ENCODE assay signal across 8 cellular contexts in genomic region chr1:26890467-26890796, GRCh38. TPM values are rescaled to one million over a fixed set of nuclear protein-coding genes. Genes with fewer than 3 reads are reported as not detected.
DNase-seq lines count a peak whose midpoint lies in the region; ATAC-seq and TF ChIP-seq lines count a peak whose summit lies in the region.

No MANE protein-coding gene starts in this region.

- peak overlapping the region; percentile 90 for H3K4me3 ChIP-seq in WI38 (ENCODE audit: low read depth, low read length)
- H3K4me3 ChIP-seq in heart right ventricle = peak overlapping the region; percentile 59 to 99 (median 93)
- H3K4me3 ChIP-seq in skeletal muscle tissue (ENCODE audit: low read length in 3 of 3) = peak overlapping the region; percentile 85 to 96 (median 91)

- H3K27ac ChIP-seq in heart right ventricle (peak overlapping the region; percentile 82 to 98 (median 92)), skeletal muscle tissue (ENCODE audit: low read depth, low read length) (peak overlapping the region; percentile 89)

- H3K9ac ChIP-seq in skeletal muscle tissue (ENCODE audit: low read depth in 1 of 3, low read length in 3 of 3) = peak overlapping the region; percentile 95 to 98 (median 97)

- TF ChIP-seq CTCF in WI38 (IDR thresholded peaks at IDR 0.05; ENCODE audit: low read depth, low read length) (no peak), heart right ventricle (IDR thresholded peaks at IDR 0.05) (no peak)

- peaks cover 4 to 41% (median 30%) of the 10 kb centered on the region in 9 donors for H3K4me1 ChIP-seq in heart right ventricle
- peaks cover 15 to 18% (median 16%) of the 10 kb centered on the region in 3 donors for H3K4me1 ChIP-seq in skeletal muscle tissue (ENCODE audit: control insufficient read depth in 3 of 3, insufficient read depth in 3 of 3, low read length in 3 of 3)

- H3K9me3 ChIP-seq in heart right ventricle = no peaks in the 10 kb centered on the region
- H3K9me3 ChIP-seq in skeletal muscle tissue (ENCODE audit: control insufficient read depth in 3 of 3, low read length in 3 of 3) = no peaks in the 10 kb centered on the region

- ATAC-seq in GM18517 (IDR thresholded peaks at IDR 0.05; ENCODE audit: unreplicated experiment) (peak; percentile 43), HG02884 (IDR thresholded peaks at IDR 0.05; ENCODE audit: unreplicated experiment) (peak; percentile 27), heart right ventricle (peak; percentile 32 to 56 (median 50))

- intact Hi-C loops in heart right ventricle (cut with DNase I) = loop anchor here in 1 of 10 donors (2.0 kb wide), 1 partner anchor 30 kb away; the partner anchor contains the start of gene NUDC

- DNase-seq in heart right ventricle (no peak), GDM1 (lab: John Stamatoyannopoulos, UW) (no peak)
- DNase-seq in stimulated activated CD4-positive, alpha-beta T cell treated with anti-CD3 and anti-CD28 coated beads, Interleukin-4, amount 100 ng/mL, for 1 hour = no peak
- DNase-seq in stimulated activated CD4-positive, alpha-beta T cell treated with anti-CD3 and anti-CD28 coated beads, Interleukin-2, amount 100 ng/mL, for 48 hours = no peak

- 2 to 3% methylated on average over 12 of the region's 12 CpGs for WGBS in heart right ventricle, 2 donors

- H3K36me3 ChIP-seq in heart right ventricle = peaks cover 0 to 85% (median 34%) of the 10 kb centered on the region in 9 donors
- peaks cover 43 to 59% (median 52%) of the 10 kb centered on the region in 3 donors for H3K36me3 ChIP-seq in skeletal muscle tissue (ENCODE audit: control insufficient read depth in 3 of 3, insufficient read depth in 3 of 3, low read length in 3 of 3)

- H3K27me3 ChIP-seq in heart right ventricle = no peaks in the 10 kb centered on the region
- no peaks in the 10 kb centered on the region for H3K27me3 ChIP-seq in skeletal muscle tissue (ENCODE audit: control insufficient read depth in 3 of 3, insufficient read depth in 3 of 3, low read length in 3 of 3)

RNA-seq across cellular contexts. Expression of gene GPN2, which starts 0.3 kb away (rescaled TPM):
- total RNA-seq in heart right ventricle (10 to 100 TPM; 12.4 to 31.3 (median 20.4) TPM), skeletal muscle tissue (6.3 TPM)
- polyA plus RNA-seq in heart right ventricle = 10 to 100 TPM; 13.7 to 21.1 TPM

RNA-seq across cellular contexts. Expression of gene GPATCH3, which starts 9.8 kb away (rescaled TPM):
- 10 to 100 TPM in 1 of 10 donors, 1 to 10 TPM in 9; 6.5 to 10.0 (median 8.6) TPM for total RNA-seq in heart right ventricle
- polyA plus RNA-seq in heart right ventricle = 10 to 100 TPM in 1 of 2 donors, 1 to 10 TPM in 1; 8.0 to 19.5 TPM
- 15.7 TPM for total RNA-seq in skeletal muscle tissue

RNA-seq across cellular contexts. Expression of gene NR0B2, which starts 23.3 kb away (rescaled TPM):
- 10 to 100 TPM in 2 of 10 donors, 1 to 10 TPM in 8; 2.7 to 14.7 (median 7.8) TPM for total RNA-seq in heart right ventricle
- 1 to 10 TPM; 2.7 to 4.0 TPM for polyA plus RNA-seq in heart right ventricle
- not detected for total RNA-seq in skeletal muscle tissue

RNA-seq across cellular contexts. Expression of gene SFN, which starts 27.5 kb away (rescaled TPM):
- total RNA-seq in heart right ventricle = under 1 TPM in 1 of 10 donors, not detected in 9; 0.19 TPM
- polyA plus RNA-seq in heart right ventricle = under 1 TPM in 1 of 2 donors, not detected in 1; 0.42 TPM
- total RNA-seq in skeletal muscle tissue = not detected

RNA-seq across cellular contexts. Expression of gene NUDC, which starts 31.1 kb away (rescaled TPM):
- total RNA-seq in heart right ventricle (10 to 100 TPM; 48.9 to 84.0 (median 61.4) TPM), skeletal muscle tissue (17.7 TPM)
- 10 to 100 TPM; 62.8 to 95.9 TPM for polyA plus RNA-seq in heart right ventricle
